Comparison of ENCODE assay signal across 8 cellular contexts in the genomic region with DNA sequence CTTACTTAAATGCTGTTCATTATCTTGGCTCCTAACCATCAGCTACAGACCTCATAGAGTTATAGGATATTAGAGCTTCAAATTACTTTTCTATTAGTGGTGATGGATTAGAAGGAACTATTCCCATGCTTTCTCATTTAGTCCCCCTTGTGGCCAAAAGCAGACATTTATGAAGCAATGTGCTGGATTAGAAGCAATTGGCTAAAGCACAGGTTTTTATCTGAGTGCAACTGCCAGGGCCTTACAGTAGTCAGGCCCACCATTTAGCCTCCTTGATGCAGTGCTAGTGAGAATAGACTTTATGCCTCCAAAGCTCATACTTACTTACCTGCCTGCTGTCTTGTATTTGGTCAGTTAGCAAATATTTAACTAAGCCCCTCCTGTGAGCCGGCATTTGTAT.
A peak's percentile ranks its signal among the peaks of the same experiment; 100 is the strongest.
DNase-seq lines count a peak whose midpoint lies in the region; ATAC-seq and TF ChIP-seq lines count a peak whose summit lies in the region.

No MANE protein-coding gene starts in this region.

- ATAC-seq in lower lobe of right lung (peak in 1 of 2 donors; percentile 59), GM21515 (IDR thresholded peaks at IDR 0.05; ENCODE audit: unreplicated experiment) (no peak), HG03439 (IDR thresholded peaks at IDR 0.05; ENCODE audit: unreplicated experiment) (no peak)

- H3K27ac ChIP-seq in brain microvascular endothelial cell (no peak overlapping the region), lower lobe of right lung (no peak overlapping the region)

- H3K9me3 ChIP-seq in lower lobe of right lung, result no peaks in the 10 kb centered on the region

- H3K36me3 ChIP-seq in brain microvascular endothelial cell (replicated peaks) (no peaks in the 10 kb centered on the region), lower lobe of right lung (no peaks in the 10 kb centered on the region)

- in situ Hi-C loops in brain microvascular endothelial cell (cut with HindIII; ENCODE audit: low pct_ligation_motif_present, low sequenced_read_pairs), result no loop called here

- no peak for TF ChIP-seq POLR2A in NB4 (IDR thresholded peaks at IDR 0.05; ENCODE audit: extremely low read depth, insufficient read length)

- DNase-seq in DMS153 treated with DMSO at 0.1 percent for 48 hours (lab: John Stamatoyannopoulos, UW; ENCODE audit: unreplicated experiment) (peak; percentile 0), NB4 (ENCODE audit: low read depth) (peak; percentile 21), brain microvascular endothelial cell (peak; percentile 20), lower lobe of right lung (no peak), cortex of kidney (lab: John Stamatoyannopoulos, UW) (no peak)
- DNase-seq in activated CD4-positive, CD25-positive, alpha-beta regulatory T cell treated with anti-CD3 and anti-CD28 coated beads, Interleukin-2, amount 50 U/mL, for 72 hours, result no peak

- H3K27me3 ChIP-seq in brain microvascular endothelial cell (replicated peaks) (no peaks in the 10 kb centered on the region), lower lobe of right lung (ENCODE audit: low read depth) (no peaks in the 10 kb centered on the region)

- H3K4me3 ChIP-seq in NB4 (ENCODE audit: low read depth, low read length), result no peak overlapping the region
- H3K4me3 ChIP-seq in brain microvascular endothelial cell (ENCODE audit: low read depth, low read length), result no peak overlapping the region
- H3K4me3 ChIP-seq in lower lobe of right lung, result no peak overlapping the region

- intact Hi-C loops in lower lobe of right lung (cut with DNase I), result no loop called here

- H3K4me1 ChIP-seq in lower lobe of right lung, result no peaks in the 10 kb centered on the region

- peak; percentile 37 for TF ChIP-seq CTCF in NB4 (IDR thresholded peaks at IDR 0.05; ENCODE audit: low read depth, low read length)
- peak; percentile 52 for TF ChIP-seq CTCF in brain microvascular endothelial cell (IDR thresholded peaks at IDR 0.05; ENCODE audit: low read depth, low read length, missing control alignments)
- peak; percentile 45 for TF ChIP-seq CTCF in lower lobe of right lung (IDR thresholded peaks at IDR 0.05)

Comparison
In these comparisons a context has a peak if more than half of its experiments do, and no peak if none do; other contexts are left out.
1. DNase-seq: peak in DMS153 treated with DMSO at 0.1 percent for 48 hours (single experiment), NB4 (single experiment) and brain microvascular endothelial cell (single experiment); none in lower lobe of right lung (single experiment), cortex of kidney (single experiment) and activated CD4-positive, CD25-positive, alpha-beta regulatory T cell treated with anti-CD3 and anti-CD28 coated beads, Interleukin-2, amount 50 U/mL, for 72 hours (single experiment).
2. Peak in every context shown above with its lines, with median percentiles within 50 percentile points of each other: CTCF ChIP-seq.